In genomic region chr3:128650096-128651050, GRCh38 we compare ENCODE assay signal across 8 cellular contexts. TPM values are rescaled to one million over a fixed set of nuclear protein-coding genes. Genes with fewer than 3 reads are reported as not detected.
DNase-seq lines count a peak whose midpoint lies in the region; ATAC-seq and TF ChIP-seq lines count a peak whose summit lies in the region.

Gene RPN1 (minus strand): TSS chr3:128650818. CDS start chr3:128650800, 18 bp downstream.

- peak; percentile 93 for TF ChIP-seq POLR2A in GM19193 (IDR thresholded peaks at IDR 0.05; ENCODE audit: extremely low read depth, insufficient read depth, insufficient read length)

- DNase-seq in Ammon's horn (ENCODE audit: low spot score) (peak; percentile 95), NCI-H460 (ENCODE audit: extremely low read depth, low read depth) (peak; percentile 85), cerebellar cortex (ENCODE audit: low spot score) (peak; percentile 95), islet precursor cell (peak; percentile 98)
- peak; percentile 95 for DNase-seq in activated CD4-positive, CD25-positive, alpha-beta regulatory T cell treated with anti-CD3 and anti-CD28 coated beads, Interleukin-2, amount 50 U/mL, for 72 hours
- DNase-seq in stimulated activated CD4-positive, alpha-beta T cell treated with anti-CD3 and anti-CD28 coated beads, Interleukin-12 subunit alpha, Interleukin-12 subunit beta, amount 100 ng/mL, for 4 hours, result peak; percentile 92

- ATAC-seq in HG03432 (IDR thresholded peaks at IDR 0.05; ENCODE audit: unreplicated experiment), result peak; percentile 94

RNA-seq across cellular contexts. Expression of gene RPN1, which starts in this region (rescaled TPM):
- total RNA-seq in NCI-H460 (2014; rRNA removed; shearing (Covaris generic)), result 300 and 312 TPM in 2 replicates
- 264 and 285 TPM in 2 replicates for polyA plus RNA-seq in NCI-H460 (2014; cell fraction: nucleus; rRNA removed)

Comparison
In these comparisons a context has a peak if more than half of its experiments do, and no peak if none do; other contexts are left out.
1. Peak in every context shown above with its lines: DNase-seq and ATAC-seq.